34 cellular contexts compared by ENCODE assay signal in the genomic region with DNA sequence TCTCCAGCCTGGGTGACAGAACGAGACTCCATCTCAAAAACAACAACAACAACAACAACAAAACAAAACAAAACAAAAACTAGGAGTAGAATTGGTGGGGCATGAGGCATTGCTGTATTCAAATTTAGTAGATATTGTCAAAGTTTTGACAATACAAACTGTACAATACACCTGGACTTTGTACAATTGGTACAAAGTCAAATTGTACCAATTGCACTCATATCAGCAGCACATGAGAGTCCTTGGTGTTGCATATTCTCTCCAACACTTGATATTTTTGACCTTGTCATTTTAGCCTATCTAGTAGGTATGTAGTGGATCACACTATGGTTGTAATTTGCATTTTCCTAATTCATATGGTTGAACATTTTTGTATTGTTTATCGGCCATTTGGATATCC. TPM values are rescaled to one million over a fixed set of nuclear protein-coding genes. Genes with fewer than 3 reads are reported as not detected.
"Had no signal": no experiment of that assay in that cellular context is flagged by ENCODE, and none has a peak within 500 bp of the region (broad histone marks: within the 10 kb centered on the region; RNA-seq: fewer than 3 reads in every experiment).

No MANE protein-coding gene starts in this region.

- H3K9me3 ChIP-seq: adrenal gland, body of pancreas had no signal

- H3K4me3 ChIP-seq: adrenal gland, ascending aorta, body of pancreas, breast epithelium, cardiac muscle cell had no signal

- H3K36me3 ChIP-seq: adrenal gland, ascending aorta, brain microvascular endothelial cell, breast epithelium, cardiac muscle cell had no signal

- FAIRE-seq: astrocyte, bronchial epithelial cell had no signal

- ATAC-seq: activated naive CD4-positive, alpha-beta T cell treated with anti-CD3 and anti-CD28 coated beads, Interleukin-2, amount 50 U/mL, for 72 hours; activated naive CD8-positive, alpha-beta T cell treated with anti-CD3 and anti-CD28 coated beads, Interleukin-2, amount 50 U/mL, for 24 hours; activated T-cell treated with anti-CD3 and anti-CD28 coated beads, Interleukin-2, amount 50 U/mL, for 4 hours; activated T-cell treated with anti-CD3 and anti-CD28 coated beads, Interleukin-2, amount 50 U/mL, for 72 hours; activated T-helper 17 cell treated with anti-CD3 and anti-CD28 coated beads, Interleukin-2, amount 50 U/mL, for 72 hours; body of pancreas had no signal

- DNase-seq: activated effector memory CD4-positive, alpha-beta T cell treated with anti-CD3 and anti-CD28 coated beads, Interleukin-2, amount 50 U/mL, for 16 hours; activated effector memory CD4-positive, alpha-beta T cell treated with Interleukin-2 at 50 U/mL for 16 hours; activated gamma-delta T cell; activated gamma-delta T cell treated with Interleukin-2 at 50 U/mL for 16 hours; activated naive CD4-positive, alpha-beta T cell; activated naive CD4-positive, alpha-beta T cell treated with anti-CD3 and anti-CD28 coated beads for 36 hours; activated naive CD4-positive, alpha-beta T cell treated with anti-CD3 and anti-CD28 coated beads, Interleukin-2, amount 10 ng/mL, durations not matched to agents 7 days and 5 days; activated naive CD4-positive, alpha-beta T cell treated with anti-CD3 and anti-CD28 coated beads, Interleukin-2, amount 50 U/mL, for 16 hours; activated naive CD4-positive, alpha-beta T cell treated with Interleukin-2 at 50 U/mL for 16 hours; activated naive CD8-positive, alpha-beta T cell treated with anti-CD3 and anti-CD28 coated beads for 36 hours; activated naive CD8-positive, alpha-beta T cell treated with anti-CD3 and anti-CD28 coated beads, Interleukin-2, amount 10 ng/mL, durations not matched to agents 7 days and 5 days; activated naive CD8-positive, alpha-beta T cell treated with anti-CD3 and anti-CD28 coated beads, Interleukin-2, amount 50 U/mL, for 24 hours; activated T-cell treated with anti-CD3 and anti-CD28 coated beads, Interleukin-2, amount 50 U/mL, for 1 hour; activated T-cell treated with anti-CD3 and anti-CD28 coated beads, Interleukin-2, amount 50 U/mL, for 24 hours; activated T-cell treated with anti-CD3 and anti-CD28 coated beads, Interleukin-2, amount 50 U/mL, for 4 hours; activated T-cell treated with anti-CD3 and anti-CD28 coated beads, Interleukin-2, amount 50 U/mL, for 48 hours; activated T-cell treated with anti-CD3 and anti-CD28 coated beads, Interleukin-2, amount 50 U/mL, for 72 hours; adrenal gland; amniotic stem cell; amygdala; anterior cingulate cortex; aorta; body of pancreas; brain microvascular endothelial cell; caudate nucleus; central memory CD4-positive, alpha-beta T cell; cerebellar nuclear complex had no signal

- H3K4me1 ChIP-seq: adrenal gland, ascending aorta, body of pancreas, breast epithelium had no signal

- H3K27ac ChIP-seq: adrenal gland, ascending aorta, body of pancreas, brain microvascular endothelial cell, breast epithelium, cardiac muscle cell had no signal

- H3K27me3 ChIP-seq: adrenal gland, ascending aorta, body of pancreas, brain microvascular endothelial cell, breast epithelium, cardiac muscle cell had no signal

RNA-seq across cellular contexts. Expression of gene ATF7IP2, which starts 14.3 kb away (rescaled TPM):
- total RNA-seq: ascending aorta had no signal
